14 cellular contexts compared by ENCODE assay signal in the genomic region with DNA sequence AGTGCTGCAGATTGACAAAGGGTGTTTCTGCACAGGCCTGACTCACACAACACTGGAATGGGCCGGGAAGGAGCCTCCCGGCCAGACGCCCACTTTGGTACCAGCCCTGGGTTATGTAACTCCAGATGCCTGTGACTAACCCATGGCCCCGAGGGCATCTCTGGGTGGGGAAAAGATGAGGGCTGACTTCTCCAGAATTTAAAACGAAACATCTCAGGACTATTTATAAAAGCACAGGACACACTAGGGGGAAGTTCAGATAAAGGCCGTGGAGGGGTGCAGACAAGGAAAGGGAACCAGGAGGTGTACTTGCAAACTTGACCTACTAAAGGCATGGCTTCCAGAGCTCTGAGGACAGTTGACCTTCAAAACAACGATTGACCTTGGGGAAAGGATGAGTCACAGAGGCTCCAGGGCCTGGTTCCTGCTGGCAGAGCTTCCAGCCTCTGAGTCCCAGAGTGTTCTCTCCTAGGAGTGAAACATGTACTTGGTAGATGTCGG.
DNase-seq lines count a peak whose midpoint lies in the region; ATAC-seq, FAIRE-seq and TF ChIP-seq lines count a peak whose summit lies in the region.
"Had no signal": no experiment of that assay in that cellular context is flagged by ENCODE, and none has a peak within 500 bp of the region (broad histone marks: within the 10 kb centered on the region; RNA-seq: fewer than 3 reads in every experiment).

No MANE protein-coding gene starts in this region.

- no peaks in the 10 kb centered on the region for H3K9me1 ChIP-seq in endothelial cell of umbilical vein (replicated peaks; ENCODE audit: control insufficient read depth, extremely low read depth, insufficient read depth, low read length)

- peak overlapping the region; percentile 83 for H3K27ac ChIP-seq in GM23248
- no peak overlapping the region for H3K27ac ChIP-seq in endothelial cell of umbilical vein (ENCODE audit: insufficient read depth, low read depth, low read length)
- no peak overlapping the region for H3K27ac ChIP-seq in Peyer's patch

- DNase-seq in GM23248: peak; percentile 94
- DNase-seq in RPMI7951 (ENCODE audit: low read depth): peak; percentile 100
- peak; percentile 57 for DNase-seq in endothelial cell of umbilical vein (ENCODE audit: low read depth, low spot score)
- DNase-seq in sciatic nerve (ENCODE audit: low spot score): no peak
- no peak for DNase-seq in NCI-H2227 treated with DMSO at 0.1 percent for 48 hours (lab: John Stamatoyannopoulos, UW)
- no peak for DNase-seq in NCI-H2029 treated with DMSO at 0.1 percent for 48 hours (lab: John Stamatoyannopoulos, UW)
- no peak for DNase-seq in Peyer's patch
- no peak for DNase-seq in cerebellum (ENCODE audit: low spot score)
- DNase-seq: activated gamma-delta T cell; COR-L47; effector CD8-positive, alpha-beta T cell; NCI-H146; stimulated activated CD4-positive, alpha-beta T cell treated with anti-CD3 and anti-CD28 coated beads, Interleukin-4, amount 100 ng/mL, for 24 hours had no signal

- WGBS in GM23248 (ENCODE audit: low coverage in 1 of 2, low lambda C conversion rate in 2 of 2, missing lambda C conversion rate in 2 of 2), 2 experiments: 9 to 13% methylated on average over 8 of the region's 8 CpGs

- no peaks in the 10 kb centered on the region for H3K9me3 ChIP-seq in GM23248 (ENCODE audit: low read depth)
- H3K9me3 ChIP-seq in endothelial cell of umbilical vein (replicated peaks; ENCODE audit: control insufficient read depth, insufficient read depth, low read length): no peaks in the 10 kb centered on the region
- H3K9me3 ChIP-seq in Peyer's patch: no peaks in the 10 kb centered on the region

- peak; percentile 80 for ATAC-seq in sciatic nerve

- H3K4me3 ChIP-seq in GM23248 (no peak overlapping the region), endothelial cell of umbilical vein (replicated peaks in 1 of 3; ENCODE audit: insufficient read depth in 1 of 3, low read depth in 1 of 3, low read length in 3 of 3) (no peak overlapping the region), Peyer's patch (no peak overlapping the region)

- H3K36me3 ChIP-seq in GM23248 (ENCODE audit: low read depth) (no peaks in the 10 kb centered on the region), endothelial cell of umbilical vein (ENCODE audit: control insufficient read depth in 2 of 2, extremely low read depth in 1 of 2, insufficient read depth in 2 of 2, low read length in 2 of 2) (no peaks in the 10 kb centered on the region), Peyer's patch (no peaks in the 10 kb centered on the region)

- dilution Hi-C loops in endothelial cell of umbilical vein (cut with MboI; ENCODE audit: extremely low pct_ligation_motif_present, low sequenced_read_pairs): no loop called here

- CTCF ChIA-PET in endothelial cell of umbilical vein (lab: Charles Lee): interaction anchor here (1.5 to 1.8 kb wide), 5 partner anchors 9 to 358 kb away, joined by 3 to 11 read pairs (median 4); no protein-coding TSS in a partner anchor

- intact Hi-C loops in endothelial cell of umbilical vein (cut with micrococcal nuclease) (no loop called here), sciatic nerve (cut with DNase I) (no loop called here)

- H2AFZ ChIP-seq in GM23248 (no peak overlapping the region), endothelial cell of umbilical vein (ENCODE audit: low read depth, low read length) (no peak overlapping the region)

- in situ Hi-C loops in GM23248 (cut with MboI): no loop called here

- H3F3A ChIP-seq in GM23248 (ENCODE audit: insufficient read depth): peaks cover 40% of the 10 kb centered on the region

- H3K4me1 ChIP-seq in GM23248 (ENCODE audit: insufficient read depth) (peaks cover 26% of the 10 kb centered on the region), endothelial cell of umbilical vein (ENCODE audit: control insufficient read depth, extremely low read depth, insufficient read depth, low read length) (peaks cover 8% of the 10 kb centered on the region), Peyer's patch (no peaks in the 10 kb centered on the region)

- H3K27me3 ChIP-seq in GM23248 (replicated peaks; ENCODE audit: insufficient read depth) (no peaks in the 10 kb centered on the region), endothelial cell of umbilical vein (ENCODE audit: control insufficient read depth in 2 of 2, insufficient read depth in 2 of 2, low read length in 2 of 2) (no peaks in the 10 kb centered on the region), Peyer's patch (no peaks in the 10 kb centered on the region)

- FAIRE-seq in endothelial cell of umbilical vein (lab: Jason Lieb, UNC): peak; percentile 43
- FAIRE-seq: islet of Langerhans had no signal

- no peak for TF ChIP-seq POLR2A in endothelial cell of umbilical vein (IDR thresholded peaks at IDR 0.05; ENCODE audit: low read depth, low read length)
- no peak for TF ChIP-seq POLR2A in Peyer's patch (IDR thresholded peaks at IDR 0.05)

- POLR2A ChIA-PET in endothelial cell of umbilical vein (lab: Charles Lee): no interaction called here

- no peak for TF ChIP-seq CTCF in endothelial cell of umbilical vein (IDR thresholded peaks at IDR 0.05; ENCODE audit: extremely low read depth in 1 of 2, insufficient read depth in 1 of 2, low read depth in 1 of 2, low read length in 2 of 2)
- no peak for TF ChIP-seq CTCF in Peyer's patch (IDR thresholded peaks at IDR 0.05)

- no TSS peak for BruUV-seq in endothelial cell of umbilical vein (replicated peaks; lab: Mats Ljungman, UMichigan)

- H3K79me2 ChIP-seq in GM23248 (ENCODE audit: insufficient read depth) (no peaks in the 10 kb centered on the region), endothelial cell of umbilical vein (ENCODE audit: control insufficient read depth, insufficient read depth, low read length) (no peaks in the 10 kb centered on the region)

- H3K9ac ChIP-seq in GM23248 (peak overlapping the region; percentile 56), endothelial cell of umbilical vein (replicated peaks; ENCODE audit: extremely low read depth, insufficient read depth, low read length) (no peak overlapping the region)

- H4K20me1 ChIP-seq in GM23248 (ENCODE audit: insufficient read depth): no peaks in the 10 kb centered on the region
- H4K20me1 ChIP-seq in endothelial cell of umbilical vein (replicated peaks; ENCODE audit: control insufficient read depth, extremely low read depth, insufficient read depth, low read length): no peaks in the 10 kb centered on the region

- H3K4me2 ChIP-seq in GM23248 (ENCODE audit: unreplicated experiment) (peak overlapping the region; percentile 2), endothelial cell of umbilical vein (ENCODE audit: insufficient read depth, low read length) (no peak overlapping the region)

- no peaks in the 10 kb centered on the region for H3K9me2 ChIP-seq in GM23248 (ENCODE audit: insufficient read depth)

TF ChIP-seq in endothelial cell of umbilical vein, 7 proteins besides CTCF, POLR2A, EP300 and RAD21:
- TF ChIP-seq, protein P1, sequence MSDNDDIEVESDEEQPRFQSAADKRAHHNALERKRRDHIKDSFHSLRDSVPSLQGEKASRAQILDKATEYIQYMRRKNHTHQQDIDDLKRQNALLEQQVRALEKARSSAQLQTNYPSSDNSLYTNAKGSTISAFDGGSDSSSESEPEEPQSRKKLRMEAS (IDR thresholded peaks at IDR 0.05; ENCODE audit: insufficient read depth, insufficient read length): no peak
- TF ChIP-seq FOS (IDR thresholded peaks at IDR 0.05; ENCODE audit: borderline replicate concordance, insufficient read depth, low read length) (peak; percentile 32), GATA2 (IDR thresholded peaks at IDR 0.05; ENCODE audit: insufficient read depth, insufficient read length, low read depth, low read length) (no peak), JUN (IDR thresholded peaks at IDR 0.05; ENCODE audit: borderline replicate concordance, insufficient read depth, insufficient read length, low read depth) (peak; percentile 26), POLR2AphosphoS5 (IDR thresholded peaks at IDR 0.05; ENCODE audit: insufficient read depth, low read depth, low read length) (peak; percentile 21)

Comparison
In these comparisons a context has a peak if more than half of its experiments do, and no peak if none do; other contexts are left out.
1. DNase-seq: peak in GM23248 (single experiment), RPMI7951 (single experiment) and endothelial cell of umbilical vein (single experiment); none in sciatic nerve (single experiment), NCI-H2227 treated with DMSO at 0.1 percent for 48 hours (single experiment), NCI-H2029 treated with DMSO at 0.1 percent for 48 hours (single experiment), Peyer's patch (0 of 3) and cerebellum (single experiment).